13 cellular contexts compared by ENCODE assay signal in the genomic region with DNA sequence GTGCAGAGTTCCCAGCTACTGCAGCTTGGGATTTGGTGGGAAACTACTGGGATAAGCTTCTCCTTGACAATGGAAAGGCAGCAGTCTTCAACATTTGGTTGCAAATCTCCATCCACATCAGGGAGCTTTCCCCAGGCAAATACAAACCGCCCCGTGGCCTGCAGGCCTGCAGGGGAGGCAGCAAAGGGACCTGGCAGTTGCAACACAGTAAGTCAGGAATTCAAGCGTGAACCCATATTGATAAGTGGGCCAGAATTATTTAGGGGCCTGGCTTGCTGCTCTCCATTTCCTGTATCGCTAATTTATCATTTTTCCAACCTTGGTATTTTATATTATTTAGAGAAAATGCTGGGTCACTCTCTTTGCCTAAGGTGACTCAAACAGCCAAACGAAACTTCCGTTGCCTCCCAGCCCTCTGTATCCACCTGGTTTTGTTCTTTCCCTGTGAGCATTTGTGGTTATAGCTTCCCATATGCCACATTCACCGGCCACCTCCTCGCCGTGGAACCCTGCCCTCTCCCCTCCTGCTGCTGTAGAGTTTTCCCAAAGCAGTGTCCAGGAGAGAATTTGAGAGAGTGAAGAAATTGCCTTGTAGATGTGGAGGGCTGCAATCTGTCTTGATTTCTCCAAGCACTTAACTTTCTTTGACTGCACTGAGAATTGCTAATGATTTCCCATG. TPM values are rescaled to one million over a fixed set of nuclear protein-coding genes. Genes with fewer than 3 reads are reported as not detected.
DNase-seq lines count a peak whose midpoint lies in the region; ATAC-seq and TF ChIP-seq lines count a peak whose summit lies in the region.
"Had no signal": no experiment of that assay in that cellular context is flagged by ENCODE, and none has a peak within 500 bp of the region (broad histone marks: within the 10 kb centered on the region; RNA-seq: fewer than 3 reads in every experiment).

No MANE protein-coding gene starts in this region.

- H3K9me3 ChIP-seq in BE2C = no peaks in the 10 kb centered on the region
- no peaks in the 10 kb centered on the region for H3K9me3 ChIP-seq in esophagus squamous epithelium
- H3K9me3 ChIP-seq: mucosa of descending colon had no signal

- H3K27ac Mint-ChIP-seq in activated CD8-positive, alpha-beta T cell treated with anti-CD3 and anti-CD28 coated beads, Interleukin-2, amount 10 ng/mL, durations not matched to agents 7 days and 5 days = peak overlapping the region; percentile 35
- H3K27ac Mint-ChIP-seq: activated T-helper 2 cell treated with anti-CD3 and anti-CD28 coated beads, Interferon-gamma antibody, Interleukin-2, Interleukin-4, amounts not matched to agents 10 μg/mL and 5 μg/mL and 100 μg/mL, durations not matched to agents 14 hours and 24 hours and 36 hours had no signal

- peak overlapping the region; percentile 51 to 81 (median 76) for H3K27ac ChIP-seq in esophagus squamous epithelium
- H3K27ac ChIP-seq: SK-N-MC had no signal

- H3K4me3 Mint-ChIP-seq in activated CD8-positive, alpha-beta T cell treated with anti-CD3 and anti-CD28 coated beads, Interleukin-2, amount 10 ng/mL, durations not matched to agents 7 days and 5 days = peak overlapping the region; percentile 12
- H3K4me3 Mint-ChIP-seq: central memory CD8-positive, alpha-beta T cell had no signal

- no peaks in the 10 kb centered on the region for H3K27me3 Mint-ChIP-seq in activated CD8-positive, alpha-beta T cell treated with anti-CD3 and anti-CD28 coated beads, Interleukin-2, amount 10 ng/mL, durations not matched to agents 7 days and 5 days (ENCODE audit: low read depth)
- H3K27me3 Mint-ChIP-seq: central memory CD8-positive, alpha-beta T cell had no signal

- intact Hi-C loops in esophagus squamous epithelium (cut with DNase I) = no loop called here

- WGBS in esophagus squamous epithelium, 2 donors = 60 to 63% methylated on average over 9 of the region's 9 CpGs

- ATAC-seq in activated CD8-positive, alpha-beta T cell treated with anti-CD3 and anti-CD28 coated beads, Interleukin-2, amount 10 ng/mL, durations not matched to agents 7 days and 5 days = no peak
- ATAC-seq in HG03196 (IDR thresholded peaks at IDR 0.05; ENCODE audit: unreplicated experiment) = no peak
- no peak for ATAC-seq in GM19035 (IDR thresholded peaks at IDR 0.05; ENCODE audit: unreplicated experiment)
- no peak for ATAC-seq in GM19324 (IDR thresholded peaks at IDR 0.05; ENCODE audit: low FRiP score, unreplicated experiment)

- POLR2A ChIA-PET in activated CD8-positive, alpha-beta T cell treated with anti-CD3 and anti-CD28 coated beads, Interleukin-2, amount 10 ng/mL, durations not matched to agents 7 days and 5 days (lab: Charles Lee) = no interaction called here

- no peak for TF ChIP-seq POLR2A in esophagus squamous epithelium (IDR thresholded peaks at IDR 0.05)

- H3K27me3 ChIP-seq in BE2C = no peaks in the 10 kb centered on the region
- no peaks in the 10 kb centered on the region for H3K27me3 ChIP-seq in H7 (ENCODE audit: control insufficient read depth, insufficient read depth, low read length)
- no peaks in the 10 kb centered on the region for H3K27me3 ChIP-seq in esophagus squamous epithelium

- H3K36me3 Mint-ChIP-seq in activated CD8-positive, alpha-beta T cell treated with anti-CD3 and anti-CD28 coated beads, Interleukin-2, amount 10 ng/mL, durations not matched to agents 7 days and 5 days (ENCODE audit: low read depth) = peaks cover 26% of the 10 kb centered on the region

- peak; percentile 16 for DNase-seq in BE2C
- peak; percentile 12 for DNase-seq in H7
- no peak for DNase-seq in activated CD8-positive, alpha-beta T cell treated with anti-CD3 and anti-CD28 coated beads, Interleukin-2, amount 10 ng/mL, durations not matched to agents 7 days and 5 days
- DNase-seq in esophagus squamous epithelium (lab: John Stamatoyannopoulos, UW) = no peak
- DNase-seq in LoVo (ENCODE audit: low spot score) = no peak
- DNase-seq: activated CD4-positive, alpha-beta T cell treated with anti-CD3 and anti-CD28 coated beads for 1 hour; mucosa of descending colon had no signal

- H3K4me1 ChIP-seq in BE2C = peaks cover 10% of the 10 kb centered on the region
- peaks cover 14 to 42% (median 19%) of the 10 kb centered on the region in 3 donors for H3K4me1 ChIP-seq in esophagus squamous epithelium

- H3K36me3 ChIP-seq in BE2C (no peaks in the 10 kb centered on the region), H7 (replicated peaks; ENCODE audit: control insufficient read depth, insufficient read depth, low read length) (no peaks in the 10 kb centered on the region), esophagus squamous epithelium (peaks cover 0 to 19% (median 0%) of the 10 kb centered on the region in 3 donors)

- H3K4me3 ChIP-seq in BE2C (ENCODE audit: low read depth, low read length) (no peak overlapping the region), H7 (ENCODE audit: insufficient read depth, low read depth, low read length) (no peak overlapping the region), esophagus squamous epithelium (no peak overlapping the region)
- H3K4me3 ChIP-seq: mucosa of descending colon, SK-N-MC had no signal

- CTCF ChIA-PET in activated CD8-positive, alpha-beta T cell treated with anti-CD3 and anti-CD28 coated beads, Interleukin-2, amount 10 ng/mL, durations not matched to agents 7 days and 5 days (lab: Charles Lee) = interaction anchor here (1.2 kb wide), 1 partner anchor 8 kb away, joined by 4 read pairs; no protein-coding TSS in a partner anchor

- H3K4me1 Mint-ChIP-seq in activated CD8-positive, alpha-beta T cell treated with anti-CD3 and anti-CD28 coated beads, Interleukin-2, amount 10 ng/mL, durations not matched to agents 7 days and 5 days (ENCODE audit: low read depth) = peaks cover 80% of the 10 kb centered on the region
- H3K4me1 Mint-ChIP-seq: central memory CD8-positive, alpha-beta T cell had no signal

- no peak for TF ChIP-seq CTCF in BE2C (IDR thresholded peaks at IDR 0.05; ENCODE audit: low read depth, low read length)
- no peak for TF ChIP-seq CTCF in esophagus squamous epithelium (IDR thresholded peaks at IDR 0.05)

- no peaks in the 10 kb centered on the region for H3K9me3 Mint-ChIP-seq in activated CD8-positive, alpha-beta T cell treated with anti-CD3 and anti-CD28 coated beads, Interleukin-2, amount 10 ng/mL, durations not matched to agents 7 days and 5 days (ENCODE audit: insufficient read depth)
- H3K9me3 Mint-ChIP-seq: activated T-helper 2 cell treated with anti-CD3 and anti-CD28 coated beads, Interferon-gamma antibody, Interleukin-2, Interleukin-4, amounts not matched to agents 10 μg/mL and 5 μg/mL and 100 μg/mL, durations not matched to agents 14 hours and 24 hours and 36 hours; central memory CD8-positive, alpha-beta T cell had no signal

RNA-seq across cellular contexts. Expression of a gene that starts 34.8 kb away (rescaled TPM):
- polyA plus RNA-seq in BE2C (2012; ENCODE audit: insufficient read depth, insufficient read length, low read depth) = 29.7 TPM
- 3.5 and 5.4 TPM in 2 replicates for total RNA-seq in H7 (2014; rRNA removed; shearing (Covaris generic))
- total RNA-seq in activated CD8-positive, alpha-beta T cell treated with anti-CD3 and anti-CD28 coated beads, Interleukin-2, amount 10 ng/mL, durations not matched to agents 7 days and 5 days = 10 to 100 TPM; 14.7 to 19.7 TPM
- total RNA-seq in esophagus squamous epithelium = 1 to 10 TPM; 3.0 to 8.0 (median 6.4) TPM

Comparison
In these comparisons a context has a peak if more than half of its experiments do, and no peak if none do; other contexts are left out.
1. DNase-seq: peak in BE2C (single experiment) and H7 (single experiment); none in activated CD8-positive, alpha-beta T cell treated with anti-CD3 and anti-CD28 coated beads, Interleukin-2, amount 10 ng/mL, durations not matched to agents 7 days and 5 days (single experiment), esophagus squamous epithelium (single experiment) and LoVo (single experiment).